9 cellular contexts compared by ENCODE assay signal in the genomic region with DNA sequence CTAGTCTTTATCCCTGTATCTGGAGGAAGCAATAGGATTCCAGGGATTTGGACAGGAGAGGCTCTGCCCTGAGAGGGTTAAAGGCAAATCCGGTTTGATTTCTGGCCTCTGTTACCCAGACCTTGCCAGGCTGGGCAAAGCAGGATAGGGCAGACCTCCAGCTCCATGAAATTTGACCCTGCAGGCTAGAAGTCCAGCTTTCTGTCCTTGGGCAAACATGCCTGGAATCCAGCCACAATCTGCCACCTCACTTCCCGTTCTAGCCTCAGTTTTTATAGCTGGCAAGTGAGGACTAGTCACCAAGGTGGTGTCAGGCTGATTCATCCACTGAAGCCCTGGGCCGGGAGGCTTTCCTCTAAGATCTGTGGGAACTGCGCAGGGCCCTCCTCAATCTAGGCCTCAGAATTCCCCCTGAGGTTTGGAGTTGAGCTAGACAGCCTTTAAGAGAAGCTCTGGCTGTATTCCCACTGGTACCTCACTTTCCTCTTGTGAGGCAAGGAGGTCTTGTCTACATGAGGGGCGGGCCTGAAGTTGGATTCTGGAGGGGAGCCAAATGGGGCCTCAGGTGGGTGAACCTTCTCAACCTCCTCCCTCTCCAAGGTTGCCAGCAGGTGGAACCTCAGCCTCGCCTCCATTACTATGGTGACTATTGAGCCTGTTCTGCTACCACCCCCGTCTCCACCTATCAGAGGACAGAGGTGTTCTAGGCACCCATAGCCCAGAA. TPM values are rescaled to one million over a fixed set of nuclear protein-coding genes. Genes with fewer than 3 reads are reported as not detected.
DNase-seq lines count a peak whose midpoint lies in the region; ATAC-seq and TF ChIP-seq lines count a peak whose summit lies in the region.
"Had no signal": no experiment of that assay in that cellular context is flagged by ENCODE, and none has a peak within 500 bp of the region (broad histone marks: within the 10 kb centered on the region; RNA-seq: fewer than 3 reads in every experiment).

No MANE protein-coding gene starts in this region.

- intact Hi-C loops in Right ventricle myocardium superior (cut with DNase I) = no loop called here
- intact Hi-C loops in CD4-positive, alpha-beta T cell (cut with DNase I, micrococcal nuclease) = no loop called here

- no peaks in the 10 kb centered on the region for H3K27me3 ChIP-seq in CD4-positive, alpha-beta T cell (ENCODE audit: control insufficient read depth, insufficient read depth, low read length)
- H3K27me3 ChIP-seq: BLaER1 treated with 17β-estradiol and CSF1 and Interleukin-3, amounts not matched to agents 10 nM and 100 nM had no signal

- no peaks in the 10 kb centered on the region for H3K9me3 Mint-ChIP-seq in CD4-positive, alpha-beta T cell

- no peaks in the 10 kb centered on the region for H3K9me3 ChIP-seq in CD4-positive, alpha-beta T cell (ENCODE audit: control insufficient read depth, low read length)
- H3K9me3 ChIP-seq: BLaER1 treated with 17β-estradiol and CSF1 and Interleukin-3, amounts not matched to agents 10 nM and 100 nM had no signal

- no peak overlapping the region for H3K27ac ChIP-seq in CD4-positive, alpha-beta T cell (ENCODE audit: low read depth, low read length)
- H3K27ac ChIP-seq: BLaER1 treated with 17β-estradiol and CSF1 and Interleukin-3, amounts not matched to agents 10 nM and 100 nM had no signal

- no peak overlapping the region for H3K4me3 Mint-ChIP-seq in CD4-positive, alpha-beta T cell

- CTCF ChIA-PET in HEK293T (lab: Yijun Ruan, JAX) = interaction anchor here (0.9 to 4.9 kb wide), 5 partner anchors 10 to 147 kb away, joined by 3 to 36 read pairs (median 6); no protein-coding TSS in a partner anchor
- CTCF ChIA-PET in CD4-positive, alpha-beta T cell (lab: Charles Lee) = interaction anchor here (0.8 kb wide), 1 partner anchor 41 kb away, joined by 5 read pairs; no protein-coding TSS in a partner anchor

- DNase-seq in NCI-H2107 treated with DMSO at 0.1 percent for 48 hours (lab: John Stamatoyannopoulos, UW; ENCODE audit: unreplicated experiment) = peak; percentile 92
- no peak for DNase-seq in NCI-H2107 (lab: John Stamatoyannopoulos, UW)
- peak; percentile 95 for DNase-seq in T1000 (lab: John Stamatoyannopoulos, UW)
- peak; percentile 76 for DNase-seq in Right ventricle myocardium superior
- peak; percentile 95 for DNase-seq in skeletal muscle cell (ENCODE audit: low read depth)
- no peak for DNase-seq in HEK293T (ENCODE audit: extremely low spot score)
- DNase-seq in CD4-positive, alpha-beta T cell = no peak

- peak; percentile 73 for ATAC-seq in Right ventricle myocardium superior (ENCODE audit: poor library complexity)
- no peak for ATAC-seq in GM18909 (IDR thresholded peaks at IDR 0.05; ENCODE audit: poor library complexity, unreplicated experiment)
- no peak for ATAC-seq in CD4-positive, alpha-beta T cell (ENCODE audit: poor library complexity)

- POLR2A ChIA-PET in HEK293T (lab: Yijun Ruan, JAX) = interaction anchor here (0.7 to 2.6 kb wide), 5 partner anchors 12 to 64 kb away, joined by 3 to 9 read pairs (median 3); partner anchors contain the start of genes PIK3R3, POMGNT1 and RAD54L
- POLR2A ChIA-PET in CD4-positive, alpha-beta T cell (lab: Charles Lee) = interaction anchor here (0.9 to 1.5 kb wide), 2 partner anchors 16 kb away, joined by 3 to 5 read pairs; no protein-coding TSS in a partner anchor

- peaks cover 11% of the 10 kb centered on the region for H3K4me1 Mint-ChIP-seq in CD4-positive, alpha-beta T cell (ENCODE audit: low read depth)

- TF ChIP-seq CTCF in CD4-positive, alpha-beta T cell (IDR thresholded peaks at IDR 0.05) = no peak

- peaks cover 8% of the 10 kb centered on the region for H3K36me3 Mint-ChIP-seq in CD4-positive, alpha-beta T cell (ENCODE audit: low read depth)

- no peak overlapping the region for H3K4me3 ChIP-seq in skeletal muscle cell (ENCODE audit: low read depth, low read length)
- H3K4me3 ChIP-seq: BLaER1 treated with 17β-estradiol and CSF1 and Interleukin-3, amounts not matched to agents 10 nM and 100 nM had no signal

- H3K27ac Mint-ChIP-seq in CD4-positive, alpha-beta T cell = no peak overlapping the region

- H3K27me3 Mint-ChIP-seq in CD4-positive, alpha-beta T cell = no peaks in the 10 kb centered on the region

TF ChIP-seq in HEK293T, 16 proteins besides CTCF, POLR2A, EP300 and RAD21:
- TF ChIP-seq ELF4 (IDR thresholded peaks at IDR 0.05) (no peak), ZNF384 (IDR thresholded peaks at IDR 0.05) (no peak), FOXM1 (IDR thresholded peaks at IDR 0.05; ENCODE audit: borderline replicate concordance) (no peak), NFRKB (IDR thresholded peaks at IDR 0.05) (no peak), CTBP1 (IDR thresholded peaks at IDR 0.05; ENCODE audit: borderline replicate concordance) (no peak), FOXA1 (IDR thresholded peaks at IDR 0.05) (no peak), SUZ12 (IDR thresholded peaks at IDR 0.05) (no peak), SP1 (IDR thresholded peaks at IDR 0.05) (no peak), L3MBTL2 (conservative IDR thresholded peaks at IDR 0.05) (no peak), FOXK2 (IDR thresholded peaks at IDR 0.05) (no peak), TARDBP (IDR thresholded peaks at IDR 0.05) (no peak), LEF1 (IDR thresholded peaks at IDR 0.05; ENCODE audit: borderline replicate concordance) (no peak), ARNT (IDR thresholded peaks at IDR 0.05) (no peak), HDGF (IDR thresholded peaks at IDR 0.05; ENCODE audit: borderline replicate concordance) (no peak), BHLHE40 (IDR thresholded peaks at IDR 0.05; ENCODE audit: borderline replicate concordance) (no peak)
- TF ChIP-seq, protein P1, sequence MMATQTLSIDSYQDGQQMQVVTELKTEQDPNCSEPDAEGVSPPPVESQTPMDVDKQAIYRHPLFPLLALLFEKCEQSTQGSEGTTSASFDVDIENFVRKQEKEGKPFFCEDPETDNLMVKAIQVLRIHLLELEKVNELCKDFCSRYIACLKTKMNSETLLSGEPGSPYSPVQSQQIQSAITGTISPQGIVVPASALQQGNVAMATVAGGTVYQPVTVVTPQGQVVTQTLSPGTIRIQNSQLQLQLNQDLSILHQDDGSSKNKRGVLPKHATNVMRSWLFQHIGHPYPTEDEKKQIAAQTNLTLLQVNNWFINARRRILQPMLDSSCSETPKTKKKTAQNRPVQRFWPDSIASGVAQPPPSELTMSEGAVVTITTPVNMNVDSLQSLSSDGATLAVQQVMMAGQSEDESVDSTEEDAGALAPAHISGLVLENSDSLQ (IDR thresholded peaks at IDR 0.05) = no peak
TF ChIP-seq in HEK293T: peak in this region for 0.

RNA-seq across cellular contexts. Expression of gene P3R3URF, which starts 7.0 kb away (rescaled TPM):
- not detected for total RNA-seq in Right ventricle myocardium superior
- total RNA-seq in CD4-positive, alpha-beta T cell = not detected

RNA-seq across cellular contexts. Expression of gene TSPAN1, which starts 8.4 kb away (rescaled TPM):
- 0.75 TPM for total RNA-seq in Right ventricle myocardium superior
- not detected for total RNA-seq in CD4-positive, alpha-beta T cell

RNA-seq across cellular contexts. Expression of gene POMGNT1, which starts 15.0 kb away (rescaled TPM):
- 110 TPM for total RNA-seq in Right ventricle myocardium superior
- 10 to 100 TPM; 21.1 to 29.0 TPM for total RNA-seq in CD4-positive, alpha-beta T cell

RNA-seq across cellular contexts. Expression of gene LURAP1, which starts 19.9 kb away (rescaled TPM):
- total RNA-seq in Right ventricle myocardium superior = 4.8 TPM
- under 1 TPM in 1 of 2 experiments, not detected in 1; 0.14 TPM for total RNA-seq in CD4-positive, alpha-beta T cell

RNA-seq across cellular contexts. Expression of gene PIK3R3, which starts 50.9 kb away (rescaled TPM):
- 26.9 TPM for total RNA-seq in Right ventricle myocardium superior
- under 1 TPM; 0.20 to 0.38 TPM for total RNA-seq in CD4-positive, alpha-beta T cell

Comparison
In these comparisons a context has a peak if more than half of its experiments do, and no peak if none do; other contexts are left out.
1. DNase-seq: peak in NCI-H2107 treated with DMSO at 0.1 percent for 48 hours (single experiment), T1000 (single experiment), Right ventricle myocardium superior (single experiment) and skeletal muscle cell (single experiment); none in NCI-H2107 (single experiment), HEK293T (single experiment) and CD4-positive, alpha-beta T cell (0 of 10).